In the genomic region with DNA sequence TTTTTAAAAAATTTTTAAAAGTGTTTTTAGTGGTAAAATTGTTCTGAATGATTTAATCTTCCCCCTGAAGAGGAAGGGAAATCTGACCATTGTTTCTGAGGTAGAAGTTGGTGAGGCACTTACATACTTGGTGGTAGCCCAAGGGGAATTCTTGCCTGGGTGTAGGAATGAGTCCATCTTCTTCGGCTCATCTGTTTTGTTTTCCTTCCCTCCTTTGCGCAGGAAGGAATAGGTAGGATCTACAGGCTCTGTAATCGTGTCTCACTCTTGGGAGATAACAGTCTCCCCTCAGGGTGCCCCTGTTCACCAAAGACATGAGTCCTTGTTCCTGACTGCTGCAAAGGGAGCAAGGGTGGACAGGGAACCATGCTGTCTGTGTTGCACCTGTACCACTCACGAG, we compare ENCODE assay signal across 24 cellular contexts.
DNase-seq lines count a peak whose midpoint lies in the region; ATAC-seq and TF ChIP-seq lines count a peak whose summit lies in the region.
"Had no signal": no experiment of that assay in that cellular context is flagged by ENCODE, and none has a peak within 500 bp of the region (broad histone marks: within the 10 kb centered on the region; RNA-seq: fewer than 3 reads in every experiment).

No MANE protein-coding gene starts in this region.

- no peaks in the 10 kb centered on the region for H3K36me3 ChIP-seq in mammary epithelial cell (ENCODE audit: insufficient read depth, low read length)
- no peaks in the 10 kb centered on the region for H3K36me3 ChIP-seq in breast epithelium
- H3K36me3 ChIP-seq in trophoblast cell (ENCODE audit: control insufficient read depth in 1 of 2, insufficient read depth in 2 of 2, low read length in 2 of 2) = no peaks in the 10 kb centered on the region
- no peaks in the 10 kb centered on the region for H3K36me3 ChIP-seq in OCI-LY7 (ENCODE audit: insufficient read depth, low read length)
- H3K36me3 ChIP-seq in neural progenitor cell = no peaks in the 10 kb centered on the region
- H3K36me3 ChIP-seq: BE2C, BLaER1 had no signal

- H4K20me1 ChIP-seq in mammary epithelial cell (ENCODE audit: insufficient read depth, low read length) = no peaks in the 10 kb centered on the region
- H4K20me1 ChIP-seq in OCI-LY7 (ENCODE audit: insufficient read depth, low read length) = no peaks in the 10 kb centered on the region
- no peaks in the 10 kb centered on the region for H4K20me1 ChIP-seq in neural progenitor cell (ENCODE audit: low read depth)
- H4K20me1 ChIP-seq: BLaER1 had no signal

- no peak overlapping the region for H3K27ac Mint-ChIP-seq in stimulated activated naive CD8-positive, alpha-beta T cell treated with anti-CD3 and anti-CD28 coated beads, Interleukin-15, amount 100 ng/mL, for 72 hours
- no peak overlapping the region for H3K27ac Mint-ChIP-seq in neural progenitor cell
- H3K27ac Mint-ChIP-seq: CD14-positive monocyte; CD4-positive, alpha-beta memory T cell; CD4-positive, CD25-positive, alpha-beta regulatory T cell; CD8-positive, alpha-beta memory T cell had no signal

- no peak overlapping the region for H3K14ac ChIP-seq in trophoblast cell (ENCODE audit: low read length)

- H4K8ac ChIP-seq in trophoblast cell (ENCODE audit: low read depth, low read length) = no peak overlapping the region

- in situ Hi-C loops in mammary epithelial cell (cut with MboI; ENCODE audit: low sequenced_read_pairs in 2 of 2) (no loop called here), GM13976 (cut with MboI; ENCODE audit: low sequenced_read_pairs, unreplicated experiment) (no loop called here)

- H3K9me3 Mint-ChIP-seq in stimulated activated naive CD8-positive, alpha-beta T cell treated with anti-CD3 and anti-CD28 coated beads, Interleukin-15, amount 100 ng/mL, for 72 hours = no peaks in the 10 kb centered on the region
- no peaks in the 10 kb centered on the region for H3K9me3 Mint-ChIP-seq in neural progenitor cell
- H3K9me3 Mint-ChIP-seq: CD14-positive monocyte; CD8-positive, alpha-beta memory T cell had no signal

- no peaks in the 10 kb centered on the region for H3K27me3 Mint-ChIP-seq in stimulated activated naive CD8-positive, alpha-beta T cell treated with anti-CD3 and anti-CD28 coated beads, Interleukin-15, amount 100 ng/mL, for 72 hours
- peaks cover 2% of the 10 kb centered on the region for H3K27me3 Mint-ChIP-seq in neural progenitor cell (ENCODE audit: insufficient read depth, low read depth)

- H3K4me2 ChIP-seq in mammary epithelial cell (ENCODE audit: insufficient read depth, low read depth, low read length) (no peak overlapping the region), trophoblast cell (ENCODE audit: low read length) (no peak overlapping the region), OCI-LY7 (ENCODE audit: low read length) (no peak overlapping the region), neural progenitor cell (no peak overlapping the region)
- H3K4me2 ChIP-seq: BLaER1 had no signal

- POLR2A ChIA-PET in OCI-LY7 (lab: Charles Lee) = interaction anchor here (0.6 kb wide), 1 partner anchor 29 kb away, joined by 3 read pairs; no protein-coding TSS in a partner anchor

- DNase-seq in mammary epithelial cell (no peak), breast epithelium (ENCODE audit: low spot score in 2 of 2) (no peak), GM13976 (ENCODE audit: low spot score) (peak; percentile 7), trophoblast cell (peak; percentile 24 to 55), OCI-LY7 (ENCODE audit: low spot score) (no peak), neural progenitor cell (ENCODE audit: low spot score) (no peak)
- no peak for DNase-seq in stimulated activated naive CD8-positive, alpha-beta T cell treated with anti-CD3 and anti-CD28 coated beads, Interleukin-15, amount 100 ng/mL, for 72 hours
- DNase-seq: 8988T; ACHN; BE2C; C1 segment of cervical spinal cord; CD4-positive, alpha-beta memory T cell; CD4-positive, CD25-positive, alpha-beta regulatory T cell; CD8-positive, alpha-beta memory T cell; COR-L47; DMS 273 treated with DMSO at 0.1 percent for 48 hours; DMS153; DMS53; DMS79; DND-41; EL; GF-D8 had no signal

- H3K9ac ChIP-seq in mammary epithelial cell (ENCODE audit: insufficient read depth, low read length) = no peak overlapping the region
- no peak overlapping the region for H3K9ac ChIP-seq in trophoblast cell (ENCODE audit: low read length)
- no peak overlapping the region for H3K9ac ChIP-seq in neural progenitor cell
- H3K9ac ChIP-seq: BLaER1 had no signal

- no peaks in the 10 kb centered on the region for H3K27me3 ChIP-seq in mammary epithelial cell (ENCODE audit: insufficient read depth, low read length)
- H3K27me3 ChIP-seq in breast epithelium = no peaks in the 10 kb centered on the region
- H3K27me3 ChIP-seq in trophoblast cell (ENCODE audit: insufficient read depth, low read length) = no peaks in the 10 kb centered on the region
- no peaks in the 10 kb centered on the region for H3K27me3 ChIP-seq in neural progenitor cell
- H3K27me3 ChIP-seq: BE2C, BLaER1 had no signal

- H3K79me1 ChIP-seq in trophoblast cell (ENCODE audit: low read length) = no peaks in the 10 kb centered on the region

- H2BK5ac ChIP-seq in trophoblast cell (ENCODE audit: low read depth, low read length, poor library complexity) = no peak overlapping the region

- ATAC-seq in stimulated activated naive CD8-positive, alpha-beta T cell treated with anti-CD3 and anti-CD28 coated beads, Interleukin-15, amount 100 ng/mL, for 72 hours = no peak

- H3K18ac ChIP-seq in trophoblast cell (ENCODE audit: low read length) = no peak overlapping the region

- H3K9me2 ChIP-seq in OCI-LY7 (ENCODE audit: insufficient read depth, low read length) = no peaks in the 10 kb centered on the region

- H3K4ac ChIP-seq in trophoblast cell (ENCODE audit: low read depth, low read length) = no peak overlapping the region

- H2AFZ ChIP-seq in mammary epithelial cell (ENCODE audit: low read depth, low read length) = peak overlapping the region; percentile 36
- H2AFZ ChIP-seq in trophoblast cell (ENCODE audit: insufficient read depth, low read length, poor library complexity) = no peak overlapping the region
- no peak overlapping the region for H2AFZ ChIP-seq in OCI-LY7 (ENCODE audit: low read length)
- H2AFZ ChIP-seq in neural progenitor cell (replicated peaks) = no peak overlapping the region

- no peak for TF ChIP-seq POLR2A in breast epithelium (IDR thresholded peaks at IDR 0.05)

- H2AK5ac ChIP-seq in trophoblast cell (ENCODE audit: low read length) = no peak overlapping the region

- H3K4me1 ChIP-seq in mammary epithelial cell (ENCODE audit: insufficient read depth, low read length) (peaks cover 6% of the 10 kb centered on the region), breast epithelium (no peaks in the 10 kb centered on the region), trophoblast cell (ENCODE audit: control insufficient read depth in 1 of 2, insufficient read depth in 2 of 2, low read length in 2 of 2) (no peaks in the 10 kb centered on the region), OCI-LY7 (ENCODE audit: insufficient read depth, low read length, poor library complexity, severe bottlenecking) (no peaks in the 10 kb centered on the region), neural progenitor cell (no peaks in the 10 kb centered on the region)
- H3K4me1 ChIP-seq: BE2C, BLaER1 had no signal

- H3K4me3 ChIP-seq in mammary epithelial cell (replicated peaks in 1 of 3; ENCODE audit: insufficient read depth in 1 of 3, low read depth in 2 of 3, low read length in 3 of 3) (no peak overlapping the region), breast epithelium (no peak overlapping the region), trophoblast cell (ENCODE audit: low read depth, low read length) (no peak overlapping the region), OCI-LY7 (ENCODE audit: low read depth, low read length, poor library complexity, severe bottlenecking) (no peak overlapping the region), neural progenitor cell (no peak overlapping the region)
- H3K4me3 ChIP-seq: BLaER1 had no signal

- H3K27ac ChIP-seq in mammary epithelial cell (ENCODE audit: insufficient read depth, low read depth, low read length) (no peak overlapping the region), breast epithelium (no peak overlapping the region), trophoblast cell (ENCODE audit: low read depth, low read length) (no peak overlapping the region), OCI-LY7 (ENCODE audit: low read depth, low read length, poor library complexity, severe bottlenecking) (no peak overlapping the region), neural progenitor cell (no peak overlapping the region)
- H3K27ac ChIP-seq: BLaER1 had no signal

- intact Hi-C loops in mammary epithelial cell (cut with micrococcal nuclease) (loop anchor here (5.0 kb wide), 1 partner anchor 418 kb away; no protein-coding TSS in a partner anchor), breast epithelium (cut with DNase I; ENCODE audit: low total_unique reads) (no loop called here), OCI-LY7 (cut with micrococcal nuclease; ENCODE audit: unreplicated experiment) (no loop called here)

- no peak overlapping the region for H3K23ac ChIP-seq in trophoblast cell (ENCODE audit: low read length)

- H3K9me3 ChIP-seq in mammary epithelial cell (replicated peaks; ENCODE audit: insufficient read depth, low read length) = no peaks in the 10 kb centered on the region
- H3K9me3 ChIP-seq in breast epithelium = no peaks in the 10 kb centered on the region
- H3K9me3 ChIP-seq in trophoblast cell (ENCODE audit: insufficient read depth, low read depth, low read length) = no peaks in the 10 kb centered on the region
- no peaks in the 10 kb centered on the region for H3K9me3 ChIP-seq in OCI-LY7 (ENCODE audit: low read length)
- H3K9me3 ChIP-seq in neural progenitor cell (ENCODE audit: low read depth) = no peaks in the 10 kb centered on the region
- H3K9me3 ChIP-seq: BE2C, BLaER1 had no signal

- no peak overlapping the region for H2BK12ac ChIP-seq in trophoblast cell (ENCODE audit: low read length)

- dilution Hi-C loops in mammary epithelial cell (cut with HindIII; ENCODE audit: low sequenced_read_pairs) = no loop called here

- H3K4me3 Mint-ChIP-seq in stimulated activated naive CD8-positive, alpha-beta T cell treated with anti-CD3 and anti-CD28 coated beads, Interleukin-15, amount 100 ng/mL, for 72 hours = no peak overlapping the region
- no peak overlapping the region for H3K4me3 Mint-ChIP-seq in neural progenitor cell
- H3K4me3 Mint-ChIP-seq: CD14-positive monocyte; CD4-positive, alpha-beta memory T cell; CD4-positive, CD25-positive, alpha-beta regulatory T cell; CD8-positive, alpha-beta memory T cell had no signal

- no peaks in the 10 kb centered on the region for H3F3A ChIP-seq in neural progenitor cell (ENCODE audit: low read depth)

- CTCF ChIA-PET in mammary epithelial cell (lab: Charles Lee; ENCODE audit: low non-redundant PET) (interaction anchor here (0.7 kb wide), 1 partner anchor 233 kb away, joined by 10 read pairs; no protein-coding TSS in a partner anchor), OCI-LY7 (lab: Charles Lee; ENCODE audit: unreplicated experiment) (no interaction called here)

- no peak overlapping the region for H4K12ac ChIP-seq in trophoblast cell (ENCODE audit: low read depth, low read length)

- H4K91ac ChIP-seq in trophoblast cell (ENCODE audit: low read depth, low read length) = no peak overlapping the region

- H2BK120ac ChIP-seq in trophoblast cell (ENCODE audit: insufficient read depth, low read length, poor library complexity) = no peak overlapping the region

- WGBS in mammary epithelial cell (ENCODE audit: low coverage, missing lambda C conversion rate) = 39% methylated on average over 3 of the region's 4 CpGs
- no CpG with 5 or more reads among the region's 4 CpGs for WGBS in trophoblast cell (ENCODE audit: extremely low coverage, insufficient coverage, insufficient read length)

- H3K79me2 ChIP-seq in mammary epithelial cell (ENCODE audit: insufficient read depth, low read length) (no peaks in the 10 kb centered on the region), trophoblast cell (ENCODE audit: control insufficient read depth, insufficient read depth, low read length, poor library complexity) (no peaks in the 10 kb centered on the region), OCI-LY7 (ENCODE audit: insufficient read depth, low read depth, low read length) (no peaks in the 10 kb centered on the region), neural progenitor cell (ENCODE audit: low read depth) (no peaks in the 10 kb centered on the region)

- BruUV-seq in mammary epithelial cell (replicated peaks; lab: Mats Ljungman, UMichigan) (no TSS peak), OCI-LY7 (replicated peaks; lab: Mats Ljungman, UMichigan) (no TSS peak)

- H3K4me1 Mint-ChIP-seq in stimulated activated naive CD8-positive, alpha-beta T cell treated with anti-CD3 and anti-CD28 coated beads, Interleukin-15, amount 100 ng/mL, for 72 hours = no peaks in the 10 kb centered on the region
- H3K4me1 Mint-ChIP-seq in neural progenitor cell = peaks cover 3% of the 10 kb centered on the region
- H3K4me1 Mint-ChIP-seq: CD14-positive monocyte; CD4-positive, CD25-positive, alpha-beta regulatory T cell; CD8-positive, alpha-beta memory T cell had no signal

- H3K36me3 Mint-ChIP-seq in neural progenitor cell = no peaks in the 10 kb centered on the region
- H3K36me3 Mint-ChIP-seq: CD14-positive monocyte; CD4-positive, alpha-beta memory T cell; CD4-positive, CD25-positive, alpha-beta regulatory T cell; CD8-positive, alpha-beta memory T cell had no signal

- no peak for TF ChIP-seq CTCF in mammary epithelial cell (conservative IDR thresholded peaks at IDR 0.05 in 1 of 2, IDR thresholded peaks at IDR 0.05 in 1 of 2; ENCODE audit: extremely low read depth in 1 of 2, insufficient read depth in 1 of 2, low read depth in 1 of 2, low read length in 2 of 2)
- TF ChIP-seq CTCF in breast epithelium (IDR thresholded peaks at IDR 0.05) = no peak
- TF ChIP-seq CTCF in GM13976 (IDR thresholded peaks at IDR 0.05; ENCODE audit: borderline replicate concordance, control extremely low read depth, extremely low read depth, insufficient read depth, missing control alignments) = no peak
- TF ChIP-seq CTCF in OCI-LY7 (conservative IDR thresholded peaks at IDR 0.05; ENCODE audit: low read length) = no peak
- no peak for TF ChIP-seq CTCF in neural progenitor cell (IDR thresholded peaks at IDR 0.05)

Comparison
In these comparisons a context has a peak if more than half of its experiments do, and no peak if none do; other contexts are left out.
1. DNase-seq: peak in GM13976 (single experiment) and trophoblast cell (2 of 2); none in mammary epithelial cell (single experiment), breast epithelium (0 of 2), OCI-LY7 (single experiment), stimulated activated naive CD8-positive, alpha-beta T cell treated with anti-CD3 and anti-CD28 coated beads, Interleukin-15, amount 100 ng/mL, for 72 hours (0 of 2) and neural progenitor cell (single experiment).